ENCODE assay signal across 33 cellular contexts in genomic region chr3:34858067-34858466, GRCh38.
A peak's percentile ranks its signal among the peaks of the same experiment; 100 is the strongest.
DNase-seq lines count a peak whose midpoint lies in the region; ATAC-seq and FAIRE-seq lines count a peak whose summit lies in the region.
"Had no signal": no experiment of that assay in that cellular context is flagged by ENCODE, and none has a peak within 500 bp of the region (broad histone marks: within the 10 kb centered on the region; RNA-seq: fewer than 3 reads in every experiment).

No MANE protein-coding gene starts in this region.

- H3K4me1 Mint-ChIP-seq in immature natural killer cell, result no peaks in the 10 kb centered on the region
- H3K4me1 Mint-ChIP-seq: naive B cell; stimulated activated memory B cell treated with anti-CD40 and anti-IgM and Interleukin-4, amounts not matched to agents 10 μg/mL and 1 μg/mL and 100 μg/mL, for 72 hours; T-cell had no signal

- no peaks in the 10 kb centered on the region for H3K9me3 ChIP-seq in small intestine (ENCODE audit: control insufficient read depth, low read depth)
- H3K9me3 ChIP-seq: BLaER1 treated with 17β-estradiol and CSF1 and Interleukin-3, amounts not matched to agents 10 nM and 100 nM; breast epithelium; Caco-2; HAP-1; MG63; neutrophil; prostate gland; upper lobe of right lung had no signal

- H3K4me3 ChIP-seq in small intestine (ENCODE audit: low read depth in 1 of 2, low read length in 2 of 2), result no peak overlapping the region
- H3K4me3 ChIP-seq: BLaER1 treated with 17β-estradiol and CSF1 and Interleukin-3, amounts not matched to agents 10 nM and 100 nM; breast epithelium; HAP-1; MG63; prostate gland; upper lobe of right lung had no signal

- DNase-seq in small intestine, result peak; percentile 66
- DNase-seq in activated CD4-positive, alpha-beta T cell treated with anti-CD3 and anti-CD28 coated beads for 1 hour, result no peak
- DNase-seq in immature natural killer cell, result no peak
- DNase-seq: activated CD4-positive, alpha-beta memory T cell treated with anti-CD3 and anti-CD28 coated beads for 36 hours; Caco-2; DMS79; GDM1; KG1; MG63; naive B cell; NCI-H2029 treated with DMSO at 0.1 percent for 48 hours; NCI-H2227 treated with DMSO at 0.1 percent for 48 hours; NCI-H774; RPMI8226; stimulated activated CD4-positive, alpha-beta T cell treated with anti-CD3 and anti-CD28 coated beads, Interleukin-4, amount 100 ng/mL, for 4 hours; substantia nigra; T-cell; upper lobe of right lung had no signal

- peaks cover 0 to 6% (median 4%) of the 10 kb centered on the region in 6 donors for H3K9me3 Mint-ChIP-seq in immature natural killer cell
- H3K9me3 Mint-ChIP-seq: activated CD4-positive, alpha-beta memory T cell treated with anti-CD3 and anti-CD28 coated beads for 36 hours; activated T-helper 2 cell treated with anti-CD3 and anti-CD28 coated beads, Interferon-gamma antibody, Interleukin-2, Interleukin-4, amounts not matched to agents 10 μg/mL and 5 μg/mL and 100 μg/mL, durations not matched to agents 14 hours and 24 hours and 36 hours; stimulated activated memory B cell treated with anti-CD40 and anti-IgM and Interleukin-4, amounts not matched to agents 10 μg/mL and 1 μg/mL and 100 μg/mL, for 72 hours had no signal

- no peaks in the 10 kb centered on the region for H3K27me3 Mint-ChIP-seq in immature natural killer cell (ENCODE audit: low read depth in 3 of 3)
- H3K27me3 Mint-ChIP-seq: activated CD4-positive, alpha-beta memory T cell treated with anti-CD3 and anti-CD28 coated beads for 36 hours; naive B cell; stimulated activated memory B cell treated with anti-CD40 and anti-IgM and Interleukin-4, amounts not matched to agents 10 μg/mL and 1 μg/mL and 100 μg/mL, for 72 hours; T-cell had no signal

- FAIRE-seq in small intestine (lab: Jason Lieb, UNC), result no peak
- FAIRE-seq: TTC549 had no signal

- H3K36me3 Mint-ChIP-seq in immature natural killer cell, result no peaks in the 10 kb centered on the region
- H3K36me3 Mint-ChIP-seq: activated CD4-positive, alpha-beta memory T cell treated with anti-CD3 and anti-CD28 coated beads for 36 hours; activated naive CD4-positive, alpha-beta T cell treated with anti-CD3 and anti-CD28 coated beads, Interleukin-2, amount 50 U/mL, for 72 hours; naive B cell; stimulated activated memory B cell treated with anti-CD40 and anti-IgM and Interleukin-4, amounts not matched to agents 10 μg/mL and 1 μg/mL and 100 μg/mL, for 72 hours; T-cell had no signal

- H3K4me3 Mint-ChIP-seq in immature natural killer cell, result no peak overlapping the region
- H3K4me3 Mint-ChIP-seq: activated CD4-positive, alpha-beta memory T cell treated with anti-CD3 and anti-CD28 coated beads for 36 hours; naive B cell; stimulated activated memory B cell treated with anti-CD40 and anti-IgM and Interleukin-4, amounts not matched to agents 10 μg/mL and 1 μg/mL and 100 μg/mL, for 72 hours; T-cell had no signal

- peak; percentile 46 for ATAC-seq in GM18868 (IDR thresholded peaks at IDR 0.05; ENCODE audit: unreplicated experiment)
- ATAC-seq in GM21390 (IDR thresholded peaks at IDR 0.05; ENCODE audit: unreplicated experiment), result peak; percentile 83
- ATAC-seq in HG03354 (IDR thresholded peaks at IDR 0.05; ENCODE audit: poor library complexity, severe bottlenecking, unreplicated experiment), result peak; percentile 72
- ATAC-seq in HG02588 (IDR thresholded peaks at IDR 0.05; ENCODE audit: unreplicated experiment), result no peak
- ATAC-seq: activated naive CD4-positive, alpha-beta T cell treated with anti-CD3 and anti-CD28 coated beads, Interleukin-2, amount 50 U/mL, for 72 hours; left lobe of liver; sciatic nerve; stimulated activated memory B cell treated with anti-CD40 and anti-IgM and Interleukin-4, amounts not matched to agents 10 μg/mL and 1 μg/mL and 100 μg/mL, for 72 hours; T-cell; upper lobe of right lung had no signal

- no peaks in the 10 kb centered on the region for H3K4me1 ChIP-seq in small intestine (ENCODE audit: control insufficient read depth in 2 of 2, insufficient read depth in 1 of 2, low read depth in 1 of 2, low read length in 1 of 2)
- H3K4me1 ChIP-seq: breast epithelium, HAP-1, prostate gland, upper lobe of right lung had no signal

- WGBS in small intestine, 3 donors, result 16 to 58% (median 27%) methylated on average over 3 of the region's 3 CpGs

- H3K27ac Mint-ChIP-seq in immature natural killer cell, result no peak overlapping the region
- H3K27ac Mint-ChIP-seq: activated CD4-positive, alpha-beta memory T cell treated with anti-CD3 and anti-CD28 coated beads for 36 hours; activated naive CD4-positive, alpha-beta T cell treated with anti-CD3 and anti-CD28 coated beads, Interleukin-2, amount 50 U/mL, for 72 hours; activated T-helper 2 cell treated with anti-CD3 and anti-CD28 coated beads, Interferon-gamma antibody, Interleukin-2, Interleukin-4, amounts not matched to agents 10 μg/mL and 5 μg/mL and 100 μg/mL, durations not matched to agents 14 hours and 24 hours and 36 hours; naive B cell; stimulated activated memory B cell treated with anti-CD40 and anti-IgM and Interleukin-4, amounts not matched to agents 10 μg/mL and 1 μg/mL and 100 μg/mL, for 72 hours; T-cell had no signal

- no peaks in the 10 kb centered on the region for H3K36me3 ChIP-seq in small intestine (ENCODE audit: control insufficient read depth in 2 of 2, insufficient read depth in 2 of 2, low read length in 2 of 2)
- H3K36me3 ChIP-seq: BLaER1 treated with 17β-estradiol and CSF1 and Interleukin-3, amounts not matched to agents 10 nM and 100 nM; breast epithelium; HAP-1; MG63; neutrophil; prostate gland; upper lobe of right lung had no signal

- no peaks in the 10 kb centered on the region for H3K27me3 ChIP-seq in small intestine (ENCODE audit: control insufficient read depth in 2 of 2, insufficient read depth in 2 of 2, low read length in 2 of 2)
- H3K27me3 ChIP-seq: BLaER1 treated with 17β-estradiol and CSF1 and Interleukin-3, amounts not matched to agents 10 nM and 100 nM; breast epithelium; MG63; neutrophil; upper lobe of right lung had no signal

- H3K27ac ChIP-seq in small intestine (ENCODE audit: low read depth in 1 of 2, low read length in 1 of 2), result no peak overlapping the region
- H3K27ac ChIP-seq: BLaER1 treated with 17β-estradiol and CSF1 and Interleukin-3, amounts not matched to agents 10 nM and 100 nM; breast epithelium; neutrophil; prostate gland; upper lobe of right lung had no signal
